In genomic region chr2:207835805-207836204, GRCh38 we compare ENCODE assay signal across 23 cellular contexts.
"Had no signal": no experiment of that assay in that cellular context is flagged by ENCODE, and none has a peak within 500 bp of the region (broad histone marks: within the 10 kb centered on the region; RNA-seq: fewer than 3 reads in every experiment).

No MANE protein-coding gene starts in this region.

- H3K9ac ChIP-seq: neural progenitor cell, parathyroid adenoma had no signal

- H3K4me2 ChIP-seq: hepatocyte, smooth muscle cell had no signal

- H3K9me3 ChIP-seq: esophagus squamous epithelium, gastroesophageal sphincter, lower lobe of right lung, thyroid gland, upper lobe of left lung, uterus had no signal

- H3K4me1 ChIP-seq: esophagus squamous epithelium, parathyroid adenoma, uterus had no signal

- H3K36me3 Mint-ChIP-seq: memory B cell; natural killer cell treated with Interleukin-12 subunit alpha and Interleukin-12 subunit beta and Interleukin-15 and Interleukin-18, amount 100 ng/mL, for 72 hours had no signal

- H3K4me1 Mint-ChIP-seq: memory B cell had no signal

- H3K4me3 ChIP-seq: esophagus squamous epithelium, gastroesophageal sphincter, hepatocyte, lower lobe of right lung, neural progenitor cell, smooth muscle cell, thyroid gland, upper lobe of left lung, uterus had no signal

- ATAC-seq: effector memory CD8-positive, alpha-beta T cell; gastroesophageal sphincter; natural killer cell treated with Interleukin-12 subunit alpha and Interleukin-12 subunit beta and Interleukin-15 and Interleukin-18, amount 100 ng/mL, for 72 hours had no signal

- H2AFZ ChIP-seq: hepatocyte, neural progenitor cell, parathyroid adenoma had no signal

- H3K4me3 Mint-ChIP-seq: dendritic cell treated with granulocyte-macrophage colony-stimulating factor and Interleukin-4, amounts not matched to agents 40 ng/mL and 50 ng/mL, for 4 days; effector memory CD8-positive, alpha-beta T cell; memory B cell; natural killer cell treated with Interleukin-12 subunit alpha and Interleukin-12 subunit beta and Interleukin-15 and Interleukin-18, amount 100 ng/mL, for 72 hours; neural progenitor cell had no signal

- H3K79me2 ChIP-seq: hepatocyte, parathyroid adenoma had no signal

- H3K36me3 ChIP-seq: gastroesophageal sphincter, lower lobe of right lung, neural progenitor cell, thyroid gland, upper lobe of left lung, uterus had no signal

- H3K27ac ChIP-seq: esophagus squamous epithelium, hepatocyte, parathyroid adenoma, thyroid gland, upper lobe of left lung, uterus had no signal

- FAIRE-seq: colon, kidney had no signal

- H3K27ac Mint-ChIP-seq: dendritic cell treated with granulocyte-macrophage colony-stimulating factor and Interleukin-4, amounts not matched to agents 40 ng/mL and 50 ng/mL, for 4 days; memory B cell; natural killer cell treated with Interleukin-12 subunit alpha and Interleukin-12 subunit beta and Interleukin-15 and Interleukin-18, amount 100 ng/mL, for 72 hours had no signal

- H3K27me3 Mint-ChIP-seq: dendritic cell treated with granulocyte-macrophage colony-stimulating factor and Interleukin-4, amounts not matched to agents 40 ng/mL and 50 ng/mL, for 4 days; effector memory CD8-positive, alpha-beta T cell; memory B cell; natural killer cell treated with Interleukin-12 subunit alpha and Interleukin-12 subunit beta and Interleukin-15 and Interleukin-18, amount 100 ng/mL, for 72 hours had no signal

- H3K9me3 Mint-ChIP-seq: dendritic cell treated with granulocyte-macrophage colony-stimulating factor and Interleukin-4, amounts not matched to agents 40 ng/mL and 50 ng/mL, for 4 days; effector memory CD8-positive, alpha-beta T cell; memory B cell; natural killer cell treated with Interleukin-12 subunit alpha and Interleukin-12 subunit beta and Interleukin-15 and Interleukin-18, amount 100 ng/mL, for 72 hours; neural progenitor cell had no signal

- H3K27me3 ChIP-seq: esophagus squamous epithelium, gastroesophageal sphincter, hepatocyte, neural progenitor cell, thyroid gland, upper lobe of left lung, uterus had no signal

- DNase-seq: cerebellar nuclear complex; effector memory CD8-positive, alpha-beta T cell; esophagus squamous epithelium; foreskin fibroblast; glutamatergic neuron; kidney; lower lobe of right lung; midbrain; occipital lobe; stimulated activated CD4-positive, alpha-beta T cell treated with anti-CD3 and anti-CD28 coated beads, Interleukin-2, amount 100 ng/mL, for 48 hours; stimulated activated naive CD4-positive, alpha-beta T cell treated with Interleukin-2 at 50 U/mL for 16 hours; thyroid gland; upper lobe of left lung; uterus had no signal
